ENCODE assay signal across 30 cellular contexts in genomic region chrX:151726751-151727150, GRCh38. TPM values are rescaled to one million over a fixed set of nuclear protein-coding genes. Genes with fewer than 3 reads are reported as not detected.
"Had no signal": no experiment of that assay in that cellular context is flagged by ENCODE, and none has a peak within 500 bp of the region (broad histone marks: within the 10 kb centered on the region; RNA-seq: fewer than 3 reads in every experiment).

No MANE protein-coding gene starts in this region.

- H3K4me1 ChIP-seq: SJSA1 had no signal

- ATAC-seq: Panc1 had no signal

- H3K27ac ChIP-seq: KMS-11, PC-9, SJSA1 had no signal

- H3K4me3 ChIP-seq: PC-9, SJSA1 had no signal

- DNase-seq: Karpas-422, KBM-7, MM.1S, MV-4-11, NCI-H1105, NCI-H1417 treated with DMSO at 0.1 percent for 48 hours, NCI-H1436 treated with DMSO at 0.1 percent for 48 hours, NCI-H1694 treated with DMSO at 0.1 percent for 48 hours, NCI-H187 treated with DMSO at 0.1 percent for 48 hours, NCI-H2029, NCI-H2081, NCI-H2227 treated with DMSO at 0.1 percent for 48 hours, NCI-H345, NCI-H446, NCI-H510A treated with DMSO at 0.1 percent for 48 hours, NCI-H524 treated with DMSO at 0.1 percent for 48 hours, NCI-H526 treated with DMSO at 0.1 percent for 48 hours, NCI-H774, PC-9, Right ventricle myocardium superior, RPMI8226, SHP77 treated with DMSO at 0.1 percent for 48 hours, SK-N-SH had no signal

- H3K9ac ChIP-seq: KMS-11, SK-N-SH had no signal

- H3K36me3 ChIP-seq: SJSA1 had no signal

- H3K9me3 ChIP-seq: SJSA1, SK-N-SH had no signal

RNA-seq across cellular contexts. Expression of gene CNGA2, which starts 7.8 kb away (rescaled TPM):
- total RNA-seq: LHCN-M2, MCF 10A, NCI-H460, OCI-LY7, PC-9, Right ventricle myocardium superior, SJSA1 had no signal
- polyA plus RNA-seq: SK-N-SH had no signal

RNA-seq across cellular contexts. Expression of gene FATE1, which starts 10.9 kb away (rescaled TPM):
- total RNA-seq: LHCN-M2, MCF 10A, NCI-H460, OCI-LY7, PC-9, SJSA1 had no signal
- polyA plus RNA-seq: SK-N-SH had no signal

RNA-seq across cellular contexts. Expression of gene PRRG3, which starts 31.5 kb away (rescaled TPM):
- total RNA-seq: LHCN-M2, MCF 10A, NCI-H460, OCI-LY7, PC-9, SJSA1 had no signal
- polyA plus RNA-seq: SK-N-SH had no signal
